ENCODE assay signal across 12 cellular contexts in genomic region chr1:1171551-1172340, GRCh38. TPM values are rescaled to one million over a fixed set of nuclear protein-coding genes. Genes with fewer than 3 reads are reported as not detected.
DNase-seq lines count a peak whose midpoint lies in the region; ATAC-seq and TF ChIP-seq lines count a peak whose summit lies in the region.
"Had no signal": no experiment of that assay in that cellular context is flagged by ENCODE, and none has a peak within 500 bp of the region (broad histone marks: within the 10 kb centered on the region; RNA-seq: fewer than 3 reads in every experiment).

No MANE protein-coding gene starts in this region.

- H3K4me1 ChIP-seq in endodermal cell (ENCODE audit: control insufficient read depth, insufficient read depth, low read length), result no peaks in the 10 kb centered on the region

- no peaks in the 10 kb centered on the region for H3K9me3 ChIP-seq in endodermal cell (ENCODE audit: control insufficient read depth, low read length)

- H3K4me3 ChIP-seq in endodermal cell (ENCODE audit: low read length), result no peak overlapping the region

- ATAC-seq in activated B cell treated with CpG ODN at 0.5 μM for 24 hours (ENCODE audit: low read depth) (peak; percentile 89), GM21825 (IDR thresholded peaks at IDR 0.05; ENCODE audit: unreplicated experiment) (no peak)

- POLR2A ChIA-PET in activated B cell treated with CpG ODN at 0.5 μM for 24 hours (lab: Charles Lee), result interaction anchor here (0.6 to 4.2 kb wide), 10 partner anchors 13 to 108 kb away, joined by 3 to 49 read pairs (median 4); partner anchors contain the start of gene TNFRSF18

- no peak overlapping the region for H3K27ac ChIP-seq in endodermal cell (ENCODE audit: low read depth, low read length)

- H3K4me1 Mint-ChIP-seq in activated B cell treated with CpG ODN at 0.5 μM for 24 hours (peaks cover 49% of the 10 kb centered on the region), endodermal cell (peaks cover under 1% of the 10 kb centered on the region)

- H3K9me3 Mint-ChIP-seq in activated B cell treated with CpG ODN at 0.5 μM for 24 hours, result no peaks in the 10 kb centered on the region
- H3K9me3 Mint-ChIP-seq in endodermal cell, result peaks cover 11% of the 10 kb centered on the region

- H3K36me3 Mint-ChIP-seq in activated B cell treated with CpG ODN at 0.5 μM for 24 hours (ENCODE audit: low read depth) (no peaks in the 10 kb centered on the region), endodermal cell (ENCODE audit: low read depth) (peaks cover 4% of the 10 kb centered on the region)

- 89 to 92% methylated on average over 18 to 33 of the region's 33 CpGs for WGBS in endodermal cell (ENCODE audit: insufficient coverage in 1 of 2, insufficient read length in 1 of 2), 2 experiments

- H3K4me3 Mint-ChIP-seq in activated B cell treated with CpG ODN at 0.5 μM for 24 hours, result peak overlapping the region; percentile 74
- H3K4me3 Mint-ChIP-seq in endodermal cell, result no peak overlapping the region

- H3K36me3 ChIP-seq in endodermal cell (ENCODE audit: control insufficient read depth, insufficient read depth, low read length), result no peaks in the 10 kb centered on the region

- intact Hi-C loops in activated B cell treated with CpG ODN at 0.5 μM for 24 hours (cut with micrococcal nuclease), result loop anchor here (2.0 kb wide), 5 partner anchors 13 to 37 kb away; no protein-coding TSS in a partner anchor

- H3K27me3 ChIP-seq in endodermal cell (ENCODE audit: control insufficient read depth, insufficient read depth, low read length, poor library complexity, severe bottlenecking), result peaks cover 8% of the 10 kb centered on the region

- no peak for TF ChIP-seq CTCF in activated B cell treated with CpG ODN at 0.5 μM for 24 hours (IDR thresholded peaks at IDR 0.05)
- no peak for TF ChIP-seq CTCF in endodermal cell (conservative IDR thresholded peaks at IDR 0.05)

- peak; percentile 44 for DNase-seq in activated naive CD4-positive, alpha-beta T cell treated with Interleukin-2 at 50 U/mL for 16 hours
- DNase-seq in activated naive CD4-positive, alpha-beta T cell treated with anti-CD3 and anti-CD28 coated beads, Interleukin-2, amount 50 U/mL, for 16 hours, result no peak
- peak; percentile 83 for DNase-seq in activated B cell treated with CpG ODN at 0.5 μM for 24 hours
- DNase-seq in endodermal cell, result peak; percentile 50
- peak; percentile 50 for DNase-seq in stimulated activated CD8-positive, alpha-beta memory T cell treated with anti-CD3 and anti-CD28 coated beads, Interleukin-4, amount 100 ng/mL, for 48 hours
- DNase-seq in NCI-H1694 (lab: John Stamatoyannopoulos, UW), result no peak
- no peak for DNase-seq in NCI-H2029 (lab: John Stamatoyannopoulos, UW)
- DNase-seq: NCI-H748 treated with DMSO at 0.1 percent for 48 hours had no signal

- H3K27ac Mint-ChIP-seq in activated B cell treated with CpG ODN at 0.5 μM for 24 hours (peak overlapping the region; percentile 77), endodermal cell (no peak overlapping the region)

- no peak overlapping the region for H3K9ac ChIP-seq in endodermal cell (ENCODE audit: extremely low read depth, low read length, poor library complexity, severe bottlenecking)

- H3K27me3 Mint-ChIP-seq in activated B cell treated with CpG ODN at 0.5 μM for 24 hours, result peaks cover 6% of the 10 kb centered on the region
- H3K27me3 Mint-ChIP-seq in endodermal cell (ENCODE audit: insufficient read depth), result peaks cover 13% of the 10 kb centered on the region

- CTCF ChIA-PET in activated B cell treated with CpG ODN at 0.5 μM for 24 hours (lab: Charles Lee), result interaction anchor here (0.6 to 1.1 kb wide), 3 partner anchors 49 to 108 kb away, joined by 3 to 6 read pairs (median 3); no protein-coding TSS in a partner anchor

RNA-seq across cellular contexts. Expression of gene TTLL10, which starts 1.9 kb away (rescaled TPM):
- total RNA-seq in activated B cell treated with CpG ODN at 0.5 μM for 24 hours (0.16 TPM in 1 of 2 replicates, not detected in the other), endodermal cell (1 to 10 TPM in 1 of 2 donors, under 1 TPM in 1; 0.93 to 1.2 TPM)
- 1.1 TPM for polyA plus RNA-seq in endodermal cell (2013, experiment 1 of 2)
- polyA plus RNA-seq in endodermal cell (2013, experiment 2 of 2), result 0.21 TPM
- total RNA-seq: dermis microvascular lymphatic vessel endothelial cell, M059J had no signal
- polyA plus RNA-seq: AG04450 had no signal

RNA-seq across cellular contexts. Expression of gene TNFRSF18, which starts 34.6 kb away (rescaled TPM):
- 36.7 and 37.5 TPM in 2 replicates for total RNA-seq in activated B cell treated with CpG ODN at 0.5 μM for 24 hours
- 1 to 10 TPM in 1 of 2 donors, under 1 TPM in 1; 0.95 to 1.7 TPM for total RNA-seq in endodermal cell
- not detected for polyA plus RNA-seq in endodermal cell (2013, experiment 1 of 2)
- polyA plus RNA-seq in endodermal cell (2013, experiment 2 of 2), result 0.25 TPM
- total RNA-seq: M059J had no signal

RNA-seq across cellular contexts. Expression of gene TNFRSF4, which starts 42.2 kb away (rescaled TPM):
- 0.86 and 1.1 TPM in 2 replicates for total RNA-seq in activated B cell treated with CpG ODN at 0.5 μM for 24 hours
- total RNA-seq in endodermal cell, result under 1 TPM in 1 of 2 donors, not detected in 1; 0.20 TPM
- not detected for polyA plus RNA-seq in endodermal cell (2013, experiment 1 of 2)
- polyA plus RNA-seq in endodermal cell (2013, experiment 2 of 2), result not detected
- total RNA-seq: M059J had no signal

RNA-seq across cellular contexts. Expression of gene C1orf159, which starts 55.9 kb away (rescaled TPM):
- total RNA-seq in activated B cell treated with CpG ODN at 0.5 μM for 24 hours (20.8 and 26.5 TPM in 2 replicates), endodermal cell (10 to 100 TPM; 23.1 to 29.5 TPM)
- 22.6 TPM for polyA plus RNA-seq in endodermal cell (2013, experiment 1 of 2)
- polyA plus RNA-seq in endodermal cell (2013, experiment 2 of 2), result 22.5 TPM

Comparison
In these comparisons a context has a peak if more than half of its experiments do, and no peak if none do; other contexts are left out.
1. DNase-seq: peak in activated naive CD4-positive, alpha-beta T cell treated with Interleukin-2 at 50 U/mL for 16 hours (single experiment), activated B cell treated with CpG ODN at 0.5 μM for 24 hours (single experiment), endodermal cell (single experiment) and stimulated activated CD8-positive, alpha-beta memory T cell treated with anti-CD3 and anti-CD28 coated beads, Interleukin-4, amount 100 ng/mL, for 48 hours (single experiment); none in activated naive CD4-positive, alpha-beta T cell treated with anti-CD3 and anti-CD28 coated beads, Interleukin-2, amount 50 U/mL, for 16 hours (single experiment), NCI-H1694 (single experiment) and NCI-H2029 (single experiment).
2. RNA of gene TNFRSF18, which starts 34.6 kb away (total RNA-seq): 36.7 to 37.5 TPM in activated B cell treated with CpG ODN at 0.5 μM for 24 hours; 0.95 to 1.7 TPM in endodermal cell; every median in the first group is over 10 times any median in the second.